18 cellular contexts compared by ENCODE assay signal in genomic region chr7:24903559-24903958, GRCh38.
DNase-seq lines count a peak whose midpoint lies in the region; ATAC-seq, FAIRE-seq and TF ChIP-seq lines count a peak whose summit lies in the region.
"Had no signal": no experiment of that assay in that cellular context is flagged by ENCODE, and none has a peak within 500 bp of the region (broad histone marks: within the 10 kb centered on the region; RNA-seq: fewer than 3 reads in every experiment).

No MANE protein-coding gene starts in this region.

- no peaks in the 10 kb centered on the region for H3K27me3 Mint-ChIP-seq in MCF 10A (ENCODE audit: insufficient read depth, unreplicated experiment)
- H3K27me3 Mint-ChIP-seq in immature natural killer cell (ENCODE audit: low read depth in 3 of 3), result no peaks in the 10 kb centered on the region
- H3K27me3 Mint-ChIP-seq: CD4-positive, alpha-beta T cell had no signal

- no peak for FAIRE-seq in K562 (lab: Jason Lieb, UNC)
- FAIRE-seq: A549, H1 had no signal

- POLR2A ChIA-PET in MCF 10A (lab: Yijun Ruan, JAX) (no interaction called here), K562 (lab: Yijun Ruan, JAX) (no interaction called here)

- intact Hi-C loops in MCF 10A (cut with micrococcal nuclease) (no loop called here), mammary epithelial cell (cut with micrococcal nuclease) (no loop called here), K562 (cut with micrococcal nuclease) (no loop called here), thyroid gland (cut with DNase I) (no loop called here)

- TF ChIP-seq CTCF in MCF 10A (IDR thresholded peaks at IDR 0.05; ENCODE audit: unreplicated experiment), result no peak
- TF ChIP-seq CTCF in mammary epithelial cell (conservative IDR thresholded peaks at IDR 0.05 in 1 of 2, IDR thresholded peaks at IDR 0.05 in 1 of 2; ENCODE audit: extremely low read depth in 1 of 2, insufficient read depth in 1 of 2, low read depth in 1 of 2, low read length in 2 of 2), result no peak
- no peak for TF ChIP-seq CTCF in OCI-LY1 (IDR thresholded peaks at IDR 0.05; ENCODE audit: low read length)
- TF ChIP-seq CTCF in K562 (IDR thresholded peaks at IDR 0.05 in 2 of 3, conservative IDR thresholded peaks at IDR 0.05 in 1 of 3; ENCODE audit: insufficient read depth in 2 of 3, low read depth in 1 of 3, low read length in 3 of 3), result no peak
- no peak for TF ChIP-seq CTCF in thyroid gland (IDR thresholded peaks at IDR 0.05)

- DNase-seq in MCF 10A (ENCODE audit: unreplicated experiment) (no peak), mammary epithelial cell (no peak), K562 (ENCODE audit: extremely low read depth in 1 of 4, low spot score in 3 of 4) (no peak), DMS153 (lab: John Stamatoyannopoulos, UW) (no peak), NCI-H2227 treated with DMSO at 0.1 percent for 48 hours (lab: John Stamatoyannopoulos, UW) (no peak), thyroid gland (no peak), immature natural killer cell (no peak)
- DNase-seq: AML-193; Caco-2; CD4-positive, alpha-beta T cell; DMS79 treated with DMSO at 0.1 percent for 48 hours; GF-D8; H9 had no signal

- TF ChIP-seq RAD21 in K562 (CRISPR knock-in tag; conservative IDR thresholded peaks at IDR 0.05 in 1 of 2, IDR thresholded peaks at IDR 0.05 in 1 of 2), result no peak

- H3K36me3 ChIP-seq in mammary epithelial cell (ENCODE audit: insufficient read depth, low read length) (no peaks in the 10 kb centered on the region), OCI-LY1 (ENCODE audit: insufficient read depth, low read length) (peaks cover 15% of the 10 kb centered on the region; the same call in 1 of the 2 replicates), K562 (ENCODE audit: control insufficient read depth, insufficient read depth, low read length) (no peaks in the 10 kb centered on the region), thyroid gland (no peaks in the 10 kb centered on the region)

- dilution Hi-C loops in mammary epithelial cell (cut with HindIII; ENCODE audit: low sequenced_read_pairs), result no loop called here

- in situ Hi-C loops in mammary epithelial cell (cut with MboI; ENCODE audit: low sequenced_read_pairs in 2 of 2), result no loop called here
- in situ Hi-C loops in K562 (cut with MboI), result no loop called here

- peaks cover 97% of the 10 kb centered on the region for H3K79me2 ChIP-seq in mammary epithelial cell (ENCODE audit: insufficient read depth, low read length)
- H3K79me2 ChIP-seq in OCI-LY1 (ENCODE audit: insufficient read depth, low read length), result peaks cover 84% of the 10 kb centered on the region
- peaks cover 88% of the 10 kb centered on the region for H3K79me2 ChIP-seq in K562 (ENCODE audit: control insufficient read depth, insufficient read depth, low read length)

- H3K4me1 ChIP-seq in mammary epithelial cell (ENCODE audit: insufficient read depth, low read length) (peaks cover 66% of the 10 kb centered on the region), OCI-LY1 (ENCODE audit: insufficient read depth, low read length, severe bottlenecking) (peaks cover 74% of the 10 kb centered on the region), K562 (replicated peaks in 1 of 2; ENCODE audit: control insufficient read depth in 2 of 2, insufficient read depth in 2 of 2, low read length in 2 of 2) (peaks cover 18 to 71% of the 10 kb centered on the region in 2 experiments), thyroid gland (peaks cover 0 to 8% of the 10 kb centered on the region in 2 donors)

- TF ChIP-seq POLR2A in K562 (conservative IDR thresholded peaks at IDR 0.05) (no peak), thyroid gland (IDR thresholded peaks at IDR 0.05) (no peak)

- H3K27ac ChIP-seq in mammary epithelial cell (ENCODE audit: insufficient read depth, low read depth, low read length), result no peak overlapping the region
- peak overlapping the region; percentile 93 for H3K27ac ChIP-seq in OCI-LY1 (ENCODE audit: low read depth, low read length, poor library complexity, severe bottlenecking)
- H3K27ac ChIP-seq in K562 (ENCODE audit: extremely low read depth, low read depth, low read length), result no peak overlapping the region
- no peak overlapping the region for H3K27ac ChIP-seq in thyroid gland
- H3K27ac ChIP-seq: 22Rv1, A549, C4-2B had no signal

- H3K9me3 ChIP-seq in mammary epithelial cell (replicated peaks; ENCODE audit: insufficient read depth, low read length) (no peaks in the 10 kb centered on the region), OCI-LY1 (ENCODE audit: low read length) (no peaks in the 10 kb centered on the region), K562 (replicated peaks; ENCODE audit: control insufficient read depth, insufficient read depth, low read depth, low read length) (no peaks in the 10 kb centered on the region), thyroid gland (no peaks in the 10 kb centered on the region)
- H3K9me3 ChIP-seq: A549, Caco-2 had no signal

- TF ChIP-seq EP300 in K562 (IDR thresholded peaks at IDR 0.05; ENCODE audit: low read length), result no peak

- no peak overlapping the region for H3K4me2 ChIP-seq in mammary epithelial cell (ENCODE audit: insufficient read depth, low read depth, low read length)
- H3K4me2 ChIP-seq in OCI-LY1 (ENCODE audit: low read length), result no peak overlapping the region; the same call in 1 of the 2 replicates
- H3K4me2 ChIP-seq in K562 (ENCODE audit: insufficient read depth, low read length), result no peak overlapping the region
- H3K4me2 ChIP-seq: A549 had no signal

- no peaks in the 10 kb centered on the region for H3K9me2 ChIP-seq in OCI-LY1 (ENCODE audit: low read depth, low read length)

- H4K20me1 ChIP-seq in mammary epithelial cell (ENCODE audit: insufficient read depth, low read length) (no peaks in the 10 kb centered on the region), OCI-LY1 (ENCODE audit: insufficient read depth, low read length) (no peaks in the 10 kb centered on the region), K562 (replicated peaks; ENCODE audit: control insufficient read depth, insufficient read depth, low read length) (no peaks in the 10 kb centered on the region)

- BruUV-seq in MCF 10A (replicated peaks; lab: Mats Ljungman, UMichigan) (no TSS peak), mammary epithelial cell (replicated peaks; lab: Mats Ljungman, UMichigan) (no TSS peak), K562 (replicated peaks; lab: Mats Ljungman, UMichigan) (no TSS peak)

- H3K27ac Mint-ChIP-seq in MCF 10A (ENCODE audit: low read depth, unreplicated experiment), result peak overlapping the region; percentile 84
- H3K27ac Mint-ChIP-seq in immature natural killer cell, result peak overlapping the region in 1 of 6 donors; percentile 6
- H3K27ac Mint-ChIP-seq: CD4-positive, alpha-beta T cell; H9 had no signal

- WGBS in mammary epithelial cell (ENCODE audit: low coverage, missing lambda C conversion rate), result 96% methylated on average over 3 of the region's 3 CpGs
- WGBS in K562 (ENCODE audit: insufficient coverage, low coverage, missing lambda C conversion rate), result 93% methylated on average over 2 of the region's 3 CpGs
- 92 to 96% methylated on average over 3 of the region's 3 CpGs for WGBS in thyroid gland, 2 donors

- H3K36me3 Mint-ChIP-seq in MCF 10A (ENCODE audit: insufficient read depth, unreplicated experiment) (peaks cover 4% of the 10 kb centered on the region), immature natural killer cell (peaks cover 3 to 4% (median 3%) of the 10 kb centered on the region in 3 donors)

- no peak overlapping the region for H3K9ac ChIP-seq in mammary epithelial cell (ENCODE audit: insufficient read depth, low read length)
- H3K9ac ChIP-seq in OCI-LY1 (ENCODE audit: low read length), result no peak overlapping the region
- no peak overlapping the region for H3K9ac ChIP-seq in K562 (ENCODE audit: insufficient read depth in 1 of 2, low read depth in 2 of 2, low read length in 2 of 2)

- no peaks in the 10 kb centered on the region for H3K27me3 ChIP-seq in mammary epithelial cell (ENCODE audit: insufficient read depth, low read length)
- H3K27me3 ChIP-seq in OCI-LY1 (ENCODE audit: insufficient read depth, low read length), result no peaks in the 10 kb centered on the region
- no peaks in the 10 kb centered on the region for H3K27me3 ChIP-seq in K562 (ENCODE audit: control insufficient read depth in 2 of 2, insufficient read depth in 2 of 2, low read length in 2 of 2)
- H3K27me3 ChIP-seq in thyroid gland, result no peaks in the 10 kb centered on the region

- no peak overlapping the region for H3K4me3 ChIP-seq in mammary epithelial cell (replicated peaks in 1 of 3; ENCODE audit: insufficient read depth in 1 of 3, low read depth in 2 of 3, low read length in 3 of 3)
- no peak overlapping the region for H3K4me3 ChIP-seq in OCI-LY1 (ENCODE audit: low read depth, low read length, poor library complexity, severe bottlenecking)
- H3K4me3 ChIP-seq in K562, result no peak overlapping the region
- no peak overlapping the region for H3K4me3 ChIP-seq in thyroid gland (replicated peaks in 1 of 3)
- H3K4me3 ChIP-seq: A549 had no signal

- no peaks in the 10 kb centered on the region for H3K9me1 ChIP-seq in K562 (ENCODE audit: control insufficient read depth, insufficient read depth, low read length)

- H2AFZ ChIP-seq in mammary epithelial cell (ENCODE audit: low read depth, low read length), result no peak overlapping the region
- H2AFZ ChIP-seq in OCI-LY1 (ENCODE audit: low read length), result no peak overlapping the region
- no peak overlapping the region for H2AFZ ChIP-seq in K562 (ENCODE audit: low read depth, low read length)

- peaks cover 8% of the 10 kb centered on the region; the same call in 1 of the 2 replicates for H3F3A ChIP-seq in OCI-LY1 (ENCODE audit: insufficient read depth, low read length)

- no peak for ATAC-seq in K562
- ATAC-seq: A549 had no signal

- no peaks in the 10 kb centered on the region for H3K9me3 Mint-ChIP-seq in MCF 10A (ENCODE audit: unreplicated experiment)
- no peaks in the 10 kb centered on the region for H3K9me3 Mint-ChIP-seq in immature natural killer cell
- H3K9me3 Mint-ChIP-seq: CD4-positive, alpha-beta T cell; H9 had no signal

- H3K4me3 Mint-ChIP-seq in MCF 10A (ENCODE audit: unreplicated experiment) (no peak overlapping the region), immature natural killer cell (no peak overlapping the region)
- H3K4me3 Mint-ChIP-seq: CD4-positive, alpha-beta T cell; H9 had no signal

- H3K4me1 Mint-ChIP-seq in MCF 10A (ENCODE audit: insufficient read depth, unreplicated experiment) (peaks cover 36% of the 10 kb centered on the region), immature natural killer cell (peaks cover 60 to 71% of the 10 kb centered on the region in 2 donors)

- CTCF ChIA-PET in MCF 10A (lab: Yijun Ruan, JAX) (interaction anchor here (0.7 to 1.1 kb wide), 2 partner anchors 9 to 76 kb away, joined by 3 to 4 read pairs; no protein-coding TSS in a partner anchor), mammary epithelial cell (lab: Charles Lee; ENCODE audit: low non-redundant PET) (no interaction called here), K562 (lab: Yijun Ruan, JAX; ENCODE audit: low intra/inter-chr PET ratio) (interaction anchor here (0.7 kb wide), 1 partner anchor 163 kb away, joined by 3 read pairs; no protein-coding TSS in a partner anchor)

TF ChIP-seq in K562, 482 proteins besides CTCF, POLR2A, EP300 and RAD21 (continues in another document):
- peak; percentile 53; the same call in 1 of the 2 replicates for TF ChIP-seq USF1 (CRISPR knock-in tag; IDR thresholded peaks at IDR 0.05)
